1 cellular context compared by ENCODE assay signal in the genomic region with DNA sequence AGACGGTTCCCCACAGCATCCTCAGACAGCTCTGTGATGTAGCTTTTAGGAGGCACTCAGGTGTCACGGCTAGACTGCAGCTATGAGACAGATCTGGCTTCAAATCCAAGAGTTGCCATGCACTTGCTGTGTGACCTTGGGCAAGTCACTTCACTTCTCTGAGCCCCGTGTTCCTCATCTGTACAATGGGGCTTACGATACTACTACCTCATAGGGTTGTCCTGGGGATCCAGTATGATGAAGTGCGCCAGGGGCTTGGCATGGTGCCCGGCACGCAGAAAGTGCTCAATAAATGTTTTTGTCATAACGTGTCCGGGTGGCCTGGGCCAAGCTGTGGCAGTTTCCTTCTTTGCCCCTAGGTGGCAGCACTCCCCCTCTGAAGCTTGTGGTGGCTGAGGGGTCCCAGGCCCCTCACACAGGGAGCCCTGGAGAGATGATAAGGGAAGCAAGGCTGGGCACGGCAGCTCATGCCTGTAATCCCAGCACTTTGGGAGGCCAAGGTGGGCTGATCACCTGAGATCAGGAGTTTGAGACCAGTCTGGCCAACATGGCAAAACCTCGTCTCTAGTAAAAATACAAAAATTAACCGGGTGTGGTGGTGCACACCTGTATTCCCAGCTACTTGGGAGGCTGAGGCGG.
A peak's percentile ranks its signal among the peaks of the same experiment; 100 is the strongest.
TF ChIP-seq lines count a peak whose summit lies in the region.

No MANE protein-coding gene starts in this region.

TF ChIP-seq in K562, 482 proteins besides CTCF, POLR2A, EP300 and RAD21 (continued from another document and continues in another):
- no peak for TF ChIP-seq NEUROD1 (IDR thresholded peaks at IDR 0.05; ENCODE audit: borderline replicate concordance, low read depth, low read length, partially characterized antibody)
- TF ChIP-seq, protein P1, sequence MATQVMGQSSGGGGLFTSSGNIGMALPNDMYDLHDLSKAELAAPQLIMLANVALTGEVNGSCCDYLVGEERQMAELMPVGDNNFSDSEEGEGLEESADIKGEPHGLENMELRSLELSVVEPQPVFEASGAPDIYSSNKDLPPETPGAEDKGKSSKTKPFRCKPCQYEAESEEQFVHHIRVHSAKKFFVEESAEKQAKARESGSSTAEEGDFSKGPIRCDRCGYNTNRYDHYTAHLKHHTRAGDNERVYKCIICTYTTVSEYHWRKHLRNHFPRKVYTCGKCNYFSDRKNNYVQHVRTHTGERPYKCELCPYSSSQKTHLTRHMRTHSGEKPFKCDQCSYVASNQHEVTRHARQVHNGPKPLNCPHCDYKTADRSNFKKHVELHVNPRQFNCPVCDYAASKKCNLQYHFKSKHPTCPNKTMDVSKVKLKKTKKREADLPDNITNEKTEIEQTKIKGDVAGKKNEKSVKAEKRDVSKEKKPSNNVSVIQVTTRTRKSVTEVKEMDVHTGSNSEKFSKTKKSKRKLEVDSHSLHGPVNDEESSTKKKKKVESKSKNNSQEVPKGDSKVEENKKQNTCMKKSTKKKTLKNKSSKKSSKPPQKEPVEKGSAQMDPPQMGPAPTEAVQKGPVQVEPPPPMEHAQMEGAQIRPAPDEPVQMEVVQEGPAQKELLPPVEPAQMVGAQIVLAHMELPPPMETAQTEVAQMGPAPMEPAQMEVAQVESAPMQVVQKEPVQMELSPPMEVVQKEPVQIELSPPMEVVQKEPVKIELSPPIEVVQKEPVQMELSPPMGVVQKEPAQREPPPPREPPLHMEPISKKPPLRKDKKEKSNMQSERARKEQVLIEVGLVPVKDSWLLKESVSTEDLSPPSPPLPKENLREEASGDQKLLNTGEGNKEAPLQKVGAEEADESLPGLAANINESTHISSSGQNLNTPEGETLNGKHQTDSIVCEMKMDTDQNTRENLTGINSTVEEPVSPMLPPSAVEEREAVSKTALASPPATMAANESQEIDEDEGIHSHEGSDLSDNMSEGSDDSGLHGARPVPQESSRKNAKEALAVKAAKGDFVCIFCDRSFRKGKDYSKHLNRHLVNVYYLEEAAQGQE (CRISPR knock-in tag; IDR thresholded peaks at IDR 0.05; ENCODE audit: low read depth) = no peak
- no peak for TF ChIP-seq FIP1L1 (IDR thresholded peaks at IDR 0.05; ENCODE audit: low read depth, low read length, poor library complexity, severe bottlenecking)
- TF ChIP-seq ZBED1 (IDR thresholded peaks at IDR 0.05) = no peak
- TF ChIP-seq ATF7 (IDR thresholded peaks at IDR 0.05) = peak; percentile 34; the same call in 1 of the 2 replicates
- no peak for TF ChIP-seq ZNF668 (CRISPR knock-in tag; IDR thresholded peaks at IDR 0.05)
- TF ChIP-seq ZNF311 (CRISPR knock-in tag; IDR thresholded peaks at IDR 0.05) = no peak
- no peak for TF ChIP-seq HDAC6 (IDR thresholded peaks at IDR 0.05; ENCODE audit: low read depth, low read length)
- 0 out of 2 replicates have a peak, but pooled peaks have one; percentile 13 for TF ChIP-seq NCOA1 (IDR thresholded peaks at IDR 0.05; ENCODE audit: low read depth)
- no peak for TF ChIP-seq HDAC8 (tag; IDR thresholded peaks at IDR 0.05)
- TF ChIP-seq PTBP1 (IDR thresholded peaks at IDR 0.05; ENCODE audit: low read depth, low read length) = peak; percentile 84; the same call in 1 of the 2 replicates
- TF ChIP-seq NR2C2 (CRISPR knock-in tag; IDR thresholded peaks at IDR 0.05) = no peak
- no peak for TF ChIP-seq NR2C2 (tag; IDR thresholded peaks at IDR 0.05)
- TF ChIP-seq PHB (CRISPR knock-in tag; IDR thresholded peaks at IDR 0.05) = no peak
- no peak for TF ChIP-seq ARHGAP35 (IDR thresholded peaks at IDR 0.05; ENCODE audit: partially characterized antibody)
- TF ChIP-seq, protein P2, sequence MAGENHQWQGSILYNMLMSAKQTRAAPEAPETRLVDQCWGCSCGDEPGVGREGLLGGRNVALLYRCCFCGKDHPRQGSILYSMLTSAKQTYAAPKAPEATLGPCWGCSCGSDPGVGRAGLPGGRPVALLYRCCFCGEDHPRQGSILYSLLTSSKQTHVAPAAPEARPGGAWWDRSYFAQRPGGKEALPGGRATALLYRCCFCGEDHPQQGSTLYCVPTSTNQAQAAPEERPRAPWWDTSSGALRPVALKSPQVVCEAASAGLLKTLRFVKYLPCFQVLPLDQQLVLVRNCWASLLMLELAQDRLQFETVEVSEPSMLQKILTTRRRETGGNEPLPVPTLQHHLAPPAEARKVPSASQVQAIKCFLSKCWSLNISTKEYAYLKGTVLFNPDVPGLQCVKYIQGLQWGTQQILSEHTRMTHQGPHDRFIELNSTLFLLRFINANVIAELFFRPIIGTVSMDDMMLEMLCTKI (IDR thresholded peaks at IDR 0.05; ENCODE audit: partially characterized antibody) = no peak
- peak; percentile 84 to 92 for TF ChIP-seq KDM1A (IDR thresholded peaks at IDR 0.05)
- TF ChIP-seq, protein P3, sequence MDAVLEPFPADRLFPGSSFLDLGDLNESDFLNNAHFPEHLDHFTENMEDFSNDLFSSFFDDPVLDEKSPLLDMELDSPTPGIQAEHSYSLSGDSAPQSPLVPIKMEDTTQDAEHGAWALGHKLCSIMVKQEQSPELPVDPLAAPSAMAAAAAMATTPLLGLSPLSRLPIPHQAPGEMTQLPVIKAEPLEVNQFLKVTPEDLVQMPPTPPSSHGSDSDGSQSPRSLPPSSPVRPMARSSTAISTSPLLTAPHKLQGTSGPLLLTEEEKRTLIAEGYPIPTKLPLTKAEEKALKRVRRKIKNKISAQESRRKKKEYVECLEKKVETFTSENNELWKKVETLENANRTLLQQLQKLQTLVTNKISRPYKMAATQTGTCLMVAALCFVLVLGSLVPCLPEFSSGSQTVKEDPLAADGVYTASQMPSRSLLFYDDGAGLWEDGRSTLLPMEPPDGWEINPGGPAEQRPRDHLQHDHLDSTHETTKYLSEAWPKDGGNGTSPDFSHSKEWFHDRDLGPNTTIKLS (IDR thresholded peaks at IDR 0.05; ENCODE audit: borderline replicate concordance, low read depth) = 0 out of 2 replicates have a peak, but pooled peaks have one; percentile 25
- TF ChIP-seq DACH1 (IDR thresholded peaks at IDR 0.05; ENCODE audit: partially characterized antibody) = peak; percentile 38
- no peak for TF ChIP-seq TSC22D4 (tag; IDR thresholded peaks at IDR 0.05)
- TF ChIP-seq SMARCA5 (IDR thresholded peaks at IDR 0.05) = peak; percentile 93
- peak; percentile 92 for TF ChIP-seq ZFP36 (IDR thresholded peaks at IDR 0.05; ENCODE audit: low read depth, low read length, partially characterized antibody)
- TF ChIP-seq NFYB (IDR thresholded peaks at IDR 0.05; ENCODE audit: extremely low read depth, insufficient read length) = no peak
- TF ChIP-seq RBM25 (IDR thresholded peaks at IDR 0.05; ENCODE audit: low read depth, low read length, severe bottlenecking) = peak; percentile 98
- no peak for TF ChIP-seq DDX20 (tag; IDR thresholded peaks at IDR 0.05; ENCODE audit: low read depth)
- TF ChIP-seq ADNP (tag; IDR thresholded peaks at IDR 0.05) = peak; percentile 80
- no peak for TF ChIP-seq ZNF263 (CRISPR knock-in tag; IDR thresholded peaks at IDR 0.05; ENCODE audit: borderline replicate concordance)
- TF ChIP-seq, protein P4, sequence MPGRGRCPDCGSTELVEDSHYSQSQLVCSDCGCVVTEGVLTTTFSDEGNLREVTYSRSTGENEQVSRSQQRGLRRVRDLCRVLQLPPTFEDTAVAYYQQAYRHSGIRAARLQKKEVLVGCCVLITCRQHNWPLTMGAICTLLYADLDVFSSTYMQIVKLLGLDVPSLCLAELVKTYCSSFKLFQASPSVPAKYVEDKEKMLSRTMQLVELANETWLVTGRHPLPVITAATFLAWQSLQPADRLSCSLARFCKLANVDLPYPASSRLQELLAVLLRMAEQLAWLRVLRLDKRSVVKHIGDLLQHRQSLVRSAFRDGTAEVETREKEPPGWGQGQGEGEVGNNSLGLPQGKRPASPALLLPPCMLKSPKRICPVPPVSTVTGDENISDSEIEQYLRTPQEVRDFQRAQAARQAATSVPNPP (IDR thresholded peaks at IDR 0.05; ENCODE audit: borderline replicate concordance, insufficient read depth, insufficient read length) = no peak
- TF ChIP-seq, protein P5, sequence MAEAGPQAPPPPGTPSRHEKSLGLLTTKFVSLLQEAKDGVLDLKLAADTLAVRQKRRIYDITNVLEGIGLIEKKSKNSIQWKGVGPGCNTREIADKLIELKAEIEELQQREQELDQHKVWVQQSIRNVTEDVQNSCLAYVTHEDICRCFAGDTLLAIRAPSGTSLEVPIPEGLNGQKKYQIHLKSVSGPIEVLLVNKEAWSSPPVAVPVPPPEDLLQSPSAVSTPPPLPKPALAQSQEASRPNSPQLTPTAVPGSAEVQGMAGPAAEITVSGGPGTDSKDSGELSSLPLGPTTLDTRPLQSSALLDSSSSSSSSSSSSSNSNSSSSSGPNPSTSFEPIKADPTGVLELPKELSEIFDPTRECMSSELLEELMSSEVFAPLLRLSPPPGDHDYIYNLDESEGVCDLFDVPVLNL (CRISPR knock-in tag; IDR thresholded peaks at IDR 0.05; ENCODE audit: low read depth) = 0 out of 2 replicates have a peak, but pooled peaks have one; percentile 49
- no peak for TF ChIP-seq CBFB (CRISPR knock-in tag; IDR thresholded peaks at IDR 0.05)
- TF ChIP-seq NCOA2 (IDR thresholded peaks at IDR 0.05; ENCODE audit: partially characterized antibody in 2 of 2) = no peak
- TF ChIP-seq POLR3G (IDR thresholded peaks at IDR 0.05; ENCODE audit: extremely low read depth, insufficient read length, insufficient replicate concordance) = no peak
- TF ChIP-seq ZFP1 (CRISPR knock-in tag; IDR thresholded peaks at IDR 0.05) = no peak
- TF ChIP-seq IFI16 (CRISPR knock-in tag; IDR thresholded peaks at IDR 0.05) = no peak
- no peak for TF ChIP-seq FOXA3 (CRISPR knock-in tag; conservative IDR thresholded peaks at IDR 0.05 in 1 of 2, IDR thresholded peaks at IDR 0.05 in 1 of 2)
- TF ChIP-seq ZKSCAN8 (CRISPR knock-in tag; IDR thresholded peaks at IDR 0.05) = peak; percentile 83; the same call in 1 of the 2 replicates
- TF ChIP-seq, protein P6, sequence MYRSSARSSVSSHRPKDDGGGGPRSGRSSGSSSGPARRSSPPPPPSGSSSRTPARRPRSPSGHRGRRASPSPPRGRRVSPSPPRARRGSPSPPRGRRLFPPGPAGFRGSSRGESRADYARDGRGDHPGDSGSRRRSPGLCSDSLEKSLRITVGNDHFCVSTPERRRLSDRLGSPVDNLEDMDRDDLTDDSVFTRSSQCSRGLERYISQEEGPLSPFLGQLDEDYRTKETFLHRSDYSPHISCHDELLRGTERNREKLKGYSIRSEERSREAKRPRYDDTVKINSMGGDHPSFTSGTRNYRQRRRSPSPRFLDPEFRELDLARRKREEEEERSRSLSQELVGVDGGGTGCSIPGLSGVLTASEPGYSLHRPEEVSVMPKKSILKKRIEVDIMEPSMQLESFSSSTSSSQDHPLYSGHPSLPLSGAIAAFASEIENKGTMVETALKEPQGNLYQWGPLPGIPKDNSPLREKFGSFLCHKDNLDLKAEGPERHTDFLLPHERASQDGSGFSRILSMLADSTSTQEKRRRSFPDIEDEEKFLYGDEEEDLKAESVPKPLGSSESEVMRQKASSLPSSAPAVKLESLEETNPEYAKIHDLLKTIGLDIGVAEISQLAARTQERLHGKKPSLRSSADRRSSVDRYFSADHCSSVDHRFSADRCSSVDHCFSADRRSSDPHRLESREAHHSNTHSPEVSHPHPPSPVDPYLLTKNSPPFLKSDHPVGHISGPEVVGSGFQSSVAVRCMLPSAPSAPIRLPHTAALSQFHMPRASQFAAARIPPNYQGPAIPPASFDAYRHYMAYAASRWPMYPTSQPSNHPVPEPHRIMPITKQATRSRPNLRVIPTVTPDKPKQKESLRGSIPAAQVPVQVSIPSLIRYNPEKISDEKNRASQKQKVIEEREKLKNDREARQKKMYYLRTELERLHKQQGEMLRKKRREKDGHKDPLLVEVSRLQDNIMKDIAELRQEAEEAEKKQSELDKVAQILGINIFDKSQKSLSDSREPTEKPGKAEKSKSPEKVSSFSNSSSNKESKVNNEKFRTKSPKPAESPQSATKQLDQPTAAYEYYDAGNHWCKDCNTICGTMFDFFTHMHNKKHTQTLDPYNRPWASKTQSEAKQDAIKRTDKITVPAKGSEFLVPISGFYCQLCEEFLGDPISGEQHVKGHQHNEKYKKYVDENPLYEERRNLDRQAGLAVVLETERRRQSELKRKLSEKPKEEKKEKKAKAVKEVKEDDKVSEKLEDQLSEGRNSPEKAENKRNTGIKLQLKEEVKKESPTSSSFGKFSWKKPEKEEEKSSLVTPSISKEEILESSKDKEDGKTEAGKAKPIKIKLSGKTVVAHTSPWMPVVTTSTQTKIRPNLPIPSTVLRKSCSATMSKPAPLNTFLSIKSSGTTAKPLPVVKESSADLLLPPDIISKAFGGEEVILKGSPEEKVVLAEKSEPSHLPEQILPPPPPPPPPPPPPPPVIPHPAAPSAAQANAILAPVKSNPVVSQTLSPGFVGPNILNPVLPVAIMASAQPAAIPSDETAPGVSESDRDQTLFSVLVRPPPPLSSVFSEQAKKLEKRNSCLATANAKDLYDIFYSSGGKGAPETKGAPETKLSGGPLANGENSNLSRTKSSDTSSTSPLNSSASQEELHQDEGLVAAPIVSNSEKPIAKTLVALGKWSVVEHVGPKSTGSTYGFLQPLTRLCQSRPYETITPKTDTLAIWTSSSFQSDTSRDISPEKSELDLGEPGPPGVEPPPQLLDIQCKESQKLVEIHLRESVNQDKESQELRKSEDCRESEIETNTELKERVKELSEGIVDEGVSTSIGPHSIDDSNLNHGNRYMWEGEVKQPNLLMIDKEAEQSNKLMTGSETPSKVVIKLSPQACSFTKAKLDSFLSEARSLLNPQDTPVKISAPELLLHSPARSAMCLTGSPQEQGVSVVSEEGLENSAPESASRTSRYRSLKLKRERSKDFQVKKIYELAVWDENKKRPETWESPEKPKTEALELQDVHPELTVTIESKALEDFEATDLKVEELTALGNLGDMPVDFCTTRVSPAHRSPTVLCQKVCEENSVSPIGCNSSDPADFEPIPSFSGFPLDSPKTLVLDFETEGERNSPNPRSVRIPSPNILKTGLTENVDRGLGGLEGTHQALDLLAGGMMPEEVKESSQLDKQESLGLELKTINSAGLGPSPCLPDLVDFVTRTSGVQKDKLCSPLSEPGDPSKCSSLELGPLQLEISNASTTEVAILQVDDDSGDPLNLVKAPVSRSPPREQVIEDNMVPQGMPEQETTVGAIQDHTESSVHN (IDR thresholded peaks at IDR 0.05; ENCODE audit: borderline replicate concordance in 1 of 2, low read depth in 1 of 2) = no peak
- no peak for TF ChIP-seq POU5F1 (IDR thresholded peaks at IDR 0.05; ENCODE audit: borderline replicate concordance, low read depth, low read length, partially characterized antibody)
- no peak for TF ChIP-seq TRIM28 (IDR thresholded peaks at IDR 0.05)
- TF ChIP-seq, protein P7, sequence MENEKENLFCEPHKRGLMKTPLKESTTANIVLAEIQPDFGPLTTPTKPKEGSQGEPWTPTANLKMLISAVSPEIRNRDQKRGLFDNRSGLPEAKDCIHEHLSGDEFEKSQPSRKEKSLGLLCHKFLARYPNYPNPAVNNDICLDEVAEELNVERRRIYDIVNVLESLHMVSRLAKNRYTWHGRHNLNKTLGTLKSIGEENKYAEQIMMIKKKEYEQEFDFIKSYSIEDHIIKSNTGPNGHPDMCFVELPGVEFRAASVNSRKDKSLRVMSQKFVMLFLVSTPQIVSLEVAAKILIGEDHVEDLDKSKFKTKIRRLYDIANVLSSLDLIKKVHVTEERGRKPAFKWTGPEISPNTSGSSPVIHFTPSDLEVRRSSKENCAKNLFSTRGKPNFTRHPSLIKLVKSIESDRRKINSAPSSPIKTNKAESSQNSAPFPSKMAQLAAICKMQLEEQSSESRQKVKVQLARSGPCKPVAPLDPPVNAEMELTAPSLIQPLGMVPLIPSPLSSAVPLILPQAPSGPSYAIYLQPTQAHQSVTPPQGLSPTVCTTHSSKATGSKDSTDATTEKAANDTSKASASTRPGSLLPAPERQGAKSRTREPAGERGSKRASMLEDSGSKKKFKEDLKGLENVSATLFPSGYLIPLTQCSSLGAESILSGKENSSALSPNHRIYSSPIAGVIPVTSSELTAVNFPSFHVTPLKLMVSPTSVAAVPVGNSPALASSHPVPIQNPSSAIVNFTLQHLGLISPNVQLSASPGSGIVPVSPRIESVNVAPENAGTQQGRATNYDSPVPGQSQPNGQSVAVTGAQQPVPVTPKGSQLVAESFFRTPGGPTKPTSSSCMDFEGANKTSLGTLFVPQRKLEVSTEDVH (IDR thresholded peaks at IDR 0.05; ENCODE audit: low read depth, partially characterized antibody) = no peak
- TF ChIP-seq TEAD1 (CRISPR knock-in tag; IDR thresholded peaks at IDR 0.05) = no peak
- TF ChIP-seq ZNF184 (CRISPR knock-in tag; IDR thresholded peaks at IDR 0.05) = no peak
- no peak for TF ChIP-seq FOXJ2 (tag; IDR thresholded peaks at IDR 0.05)
